Comparison of ENCODE assay signal across 10 cellular contexts in genomic region chr5:39599721-39600431, GRCh38.
DNase-seq lines count a peak whose midpoint lies in the region; ATAC-seq, FAIRE-seq and TF ChIP-seq lines count a peak whose summit lies in the region.
"Had no signal": no experiment of that assay in that cellular context is flagged by ENCODE, and none has a peak within 500 bp of the region (broad histone marks: within the 10 kb centered on the region; RNA-seq: fewer than 3 reads in every experiment).

No MANE protein-coding gene starts in this region.

- peak; percentile 20 for DNase-seq in DMS 273 (lab: John Stamatoyannopoulos, UW; ENCODE audit: unreplicated experiment)
- DNase-seq in DMS 273 treated with DMSO at 0.1 percent for 48 hours (lab: John Stamatoyannopoulos, UW) = no peak
- peak; percentile 46 for DNase-seq in NOMO-1 treated with dmso at 0.1 percent for 144 hours (lab: John Stamatoyannopoulos, UW; ENCODE audit: unreplicated experiment)
- peak; percentile 4 to 19 for DNase-seq in erythroblast (lab: John Stamatoyannopoulos, UW)
- DNase-seq in small intestine = peak; percentile 90
- no peak for DNase-seq in activated CD4-positive, alpha-beta T cell treated with anti-CD3 and anti-CD28 coated beads for 1 hour

- no peaks in the 10 kb centered on the region for H3K9me3 ChIP-seq in small intestine (ENCODE audit: control insufficient read depth, low read depth)
- H3K9me3 ChIP-seq: BLaER1, SJCRH30 had no signal

- no peaks in the 10 kb centered on the region for H3K36me3 ChIP-seq in small intestine (ENCODE audit: control insufficient read depth in 2 of 2, insufficient read depth in 2 of 2, low read length in 2 of 2)
- H3K36me3 ChIP-seq: BLaER1, SJCRH30 had no signal

- no peak overlapping the region for H3K27ac ChIP-seq in small intestine (ENCODE audit: low read depth in 1 of 2, low read length in 1 of 2)
- H3K27ac ChIP-seq: BLaER1, SJCRH30 had no signal

- no peak for FAIRE-seq in small intestine (lab: Jason Lieb, UNC)

- ATAC-seq in GM21786 (IDR thresholded peaks at IDR 0.05; ENCODE audit: unreplicated experiment) (no peak), GM18870 (IDR thresholded peaks at IDR 0.05; ENCODE audit: unreplicated experiment) (no peak)

- 11 to 38% (median 18%) methylated on average over 5 of the region's 5 CpGs for WGBS in small intestine, 3 donors

- H3K4me3 ChIP-seq in small intestine (ENCODE audit: low read depth in 1 of 2, low read length in 2 of 2) = no peak overlapping the region
- H3K4me3 ChIP-seq: BLaER1, SJCRH30 had no signal

- peaks cover 0 to 3% of the 10 kb centered on the region in 2 donors for H3K4me1 ChIP-seq in small intestine (ENCODE audit: control insufficient read depth in 2 of 2, insufficient read depth in 1 of 2, low read depth in 1 of 2, low read length in 1 of 2)
- H3K4me1 ChIP-seq: SJCRH30 had no signal

- TF ChIP-seq POLR2A in erythroblast (IDR thresholded peaks at IDR 0.05; ENCODE audit: low read length) = no peak

- H3K27me3 ChIP-seq in small intestine (ENCODE audit: control insufficient read depth in 2 of 2, insufficient read depth in 2 of 2, low read length in 2 of 2) = peaks cover 0 to 2% of the 10 kb centered on the region in 2 donors
- H3K27me3 ChIP-seq: BLaER1, SJCRH30 had no signal

Comparison
In these comparisons a context has a peak if more than half of its experiments do, and no peak if none do; other contexts are left out.
1. DNase-seq: peak in DMS 273 (single experiment), NOMO-1 treated with dmso at 0.1 percent for 144 hours (single experiment), erythroblast (2 of 2) and small intestine (single experiment); none in DMS 273 treated with DMSO at 0.1 percent for 48 hours (single experiment) and activated CD4-positive, alpha-beta T cell treated with anti-CD3 and anti-CD28 coated beads for 1 hour (single experiment).